In the genomic region with DNA sequence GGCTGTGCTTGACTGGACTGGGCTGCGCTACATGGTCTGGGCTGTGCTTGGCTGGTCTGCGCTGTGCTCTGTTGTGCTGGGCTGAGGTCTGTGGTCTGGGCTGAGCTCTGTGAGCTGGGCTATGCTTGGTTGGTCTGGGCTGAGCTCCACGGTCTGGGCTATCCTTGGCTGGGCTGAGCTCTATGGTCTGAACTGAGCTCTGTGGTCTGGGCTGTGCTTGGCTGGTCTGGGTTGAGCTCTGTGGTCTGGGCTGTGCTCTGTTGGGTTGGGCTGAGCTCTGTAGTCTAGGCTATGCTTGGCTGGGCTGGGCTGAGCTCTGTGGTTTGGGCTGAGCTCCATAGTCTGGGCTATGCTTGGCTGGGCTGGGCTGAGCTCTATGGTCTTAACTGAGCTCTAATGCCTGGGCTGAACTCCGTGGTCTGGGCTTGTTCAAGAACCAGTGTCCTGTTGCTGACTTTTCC, we compare ENCODE assay signal across 8 cellular contexts.
DNase-seq lines count a peak whose midpoint lies in the region; ATAC-seq and TF ChIP-seq lines count a peak whose summit lies in the region.

No MANE protein-coding gene starts in this region.

- H3K27me3 Mint-ChIP-seq in effector memory CD8-positive, alpha-beta T cell, result peaks cover 13 to 30% of the 10 kb centered on the region in 2 donors

- H3K9me3 ChIP-seq in trophoblast cell (ENCODE audit: insufficient read depth, low read depth, low read length), result peaks cover 2% of the 10 kb centered on the region

- H4K12ac ChIP-seq in trophoblast cell (ENCODE audit: low read depth, low read length), result no peak overlapping the region

- H4K91ac ChIP-seq in trophoblast cell (ENCODE audit: low read depth, low read length), result no peak overlapping the region

- no peak overlapping the region for H2BK5ac ChIP-seq in trophoblast cell (ENCODE audit: low read depth, low read length, poor library complexity)

- H3K4me1 ChIP-seq in trophoblast cell (ENCODE audit: control insufficient read depth in 1 of 2, insufficient read depth in 2 of 2, low read length in 2 of 2), result no peaks in the 10 kb centered on the region

- no peaks in the 10 kb centered on the region for H3K9me3 Mint-ChIP-seq in effector memory CD8-positive, alpha-beta T cell

- peaks cover 0 to 4% of the 10 kb centered on the region in 2 donors for H3K4me1 Mint-ChIP-seq in effector memory CD8-positive, alpha-beta T cell (ENCODE audit: low read depth in 2 of 2)

- no peak overlapping the region for H3K18ac ChIP-seq in trophoblast cell (ENCODE audit: low read length)

- no peak overlapping the region for H4K8ac ChIP-seq in trophoblast cell (ENCODE audit: low read depth, low read length)

- no peak overlapping the region for H2BK12ac ChIP-seq in trophoblast cell (ENCODE audit: low read length)

- no peak overlapping the region for H2BK120ac ChIP-seq in trophoblast cell (ENCODE audit: insufficient read depth, low read length, poor library complexity)

- H2AK5ac ChIP-seq in trophoblast cell (ENCODE audit: low read length), result no peak overlapping the region

- no peak overlapping the region for H3K4me3 ChIP-seq in trophoblast cell (ENCODE audit: low read depth, low read length)

- H3K27ac ChIP-seq in trophoblast cell (ENCODE audit: low read depth, low read length), result no peak overlapping the region

- no peak overlapping the region for H3K4me3 Mint-ChIP-seq in effector memory CD8-positive, alpha-beta T cell

- H3K79me2 ChIP-seq in trophoblast cell (ENCODE audit: control insufficient read depth, insufficient read depth, low read length, poor library complexity), result no peaks in the 10 kb centered on the region

- no peak overlapping the region for H3K4ac ChIP-seq in trophoblast cell (ENCODE audit: low read depth, low read length)

- DNase-seq in ACHN (peak; percentile 88), NCI-H2107 (lab: John Stamatoyannopoulos, UW) (peak; percentile 77), trophoblast cell (peak; percentile 22 to 30), NOMO-1 treated with DMSO at 0.1 percent for 48 hours (lab: John Stamatoyannopoulos, UW; ENCODE audit: unreplicated experiment) (no peak), LoVo (ENCODE audit: low spot score) (no peak)
- DNase-seq in effector memory CD8-positive, alpha-beta T cell, result no peak

- TF ChIP-seq POLR2A in GM18505 (IDR thresholded peaks at IDR 0.05; ENCODE audit: borderline replicate concordance, extremely low read depth, insufficient read depth, insufficient read length), result no peak

- H3K9ac ChIP-seq in trophoblast cell (ENCODE audit: low read length), result no peak overlapping the region

- H3K23ac ChIP-seq in trophoblast cell (ENCODE audit: low read length), result no peak overlapping the region

- H3K14ac ChIP-seq in trophoblast cell (ENCODE audit: low read length), result no peak overlapping the region

- ATAC-seq in GM18505 (IDR thresholded peaks at IDR 0.05; ENCODE audit: unreplicated experiment), result peak; percentile 93
- ATAC-seq in HG02798 (IDR thresholded peaks at IDR 0.05; ENCODE audit: poor library complexity, unreplicated experiment), result peak; percentile 88
- ATAC-seq in effector memory CD8-positive, alpha-beta T cell (replicated peaks), result peak; percentile 12

- H3K79me1 ChIP-seq in trophoblast cell (ENCODE audit: low read length), result no peaks in the 10 kb centered on the region

- no peaks in the 10 kb centered on the region for H3K36me3 Mint-ChIP-seq in effector memory CD8-positive, alpha-beta T cell (ENCODE audit: insufficient read depth)

- in situ Hi-C loops in ACHN (cut with HindIII; ENCODE audit: low pct_ligation_motif_present, low pct_unique_long_range_greater_than_20kb, low sequenced_read_pairs), result no loop called here

- no CpG with 5 or more reads among the region's 4 CpGs for WGBS in trophoblast cell (ENCODE audit: extremely low coverage, insufficient coverage, insufficient read length)

- no peak overlapping the region for H2AFZ ChIP-seq in trophoblast cell (ENCODE audit: insufficient read depth, low read length, poor library complexity)

- H3K27ac Mint-ChIP-seq in effector memory CD8-positive, alpha-beta T cell, result peak overlapping the region in 1 of 2 donors; percentile 7

- H3K4me2 ChIP-seq in trophoblast cell (ENCODE audit: low read length), result no peak overlapping the region

- no peaks in the 10 kb centered on the region for H3K27me3 ChIP-seq in trophoblast cell (ENCODE audit: insufficient read depth, low read length)

- no peaks in the 10 kb centered on the region for H3K36me3 ChIP-seq in trophoblast cell (ENCODE audit: control insufficient read depth in 1 of 2, insufficient read depth in 2 of 2, low read length in 2 of 2)

Comparison
In these comparisons a context has a peak if more than half of its experiments do, and no peak if none do; other contexts are left out.
1. DNase-seq: peak in ACHN (single experiment), NCI-H2107 (single experiment) and trophoblast cell (2 of 2); none in effector memory CD8-positive, alpha-beta T cell (0 of 3), NOMO-1 treated with DMSO at 0.1 percent for 48 hours (single experiment) and LoVo (single experiment).
2. ATAC-seq: peak in every context shown above with its lines; median percentile 93 in GM18505; 88 in HG02798; 12 in effector memory CD8-positive, alpha-beta T cell.